Comparison of ENCODE assay signal across 7 cellular contexts in the genomic region with DNA sequence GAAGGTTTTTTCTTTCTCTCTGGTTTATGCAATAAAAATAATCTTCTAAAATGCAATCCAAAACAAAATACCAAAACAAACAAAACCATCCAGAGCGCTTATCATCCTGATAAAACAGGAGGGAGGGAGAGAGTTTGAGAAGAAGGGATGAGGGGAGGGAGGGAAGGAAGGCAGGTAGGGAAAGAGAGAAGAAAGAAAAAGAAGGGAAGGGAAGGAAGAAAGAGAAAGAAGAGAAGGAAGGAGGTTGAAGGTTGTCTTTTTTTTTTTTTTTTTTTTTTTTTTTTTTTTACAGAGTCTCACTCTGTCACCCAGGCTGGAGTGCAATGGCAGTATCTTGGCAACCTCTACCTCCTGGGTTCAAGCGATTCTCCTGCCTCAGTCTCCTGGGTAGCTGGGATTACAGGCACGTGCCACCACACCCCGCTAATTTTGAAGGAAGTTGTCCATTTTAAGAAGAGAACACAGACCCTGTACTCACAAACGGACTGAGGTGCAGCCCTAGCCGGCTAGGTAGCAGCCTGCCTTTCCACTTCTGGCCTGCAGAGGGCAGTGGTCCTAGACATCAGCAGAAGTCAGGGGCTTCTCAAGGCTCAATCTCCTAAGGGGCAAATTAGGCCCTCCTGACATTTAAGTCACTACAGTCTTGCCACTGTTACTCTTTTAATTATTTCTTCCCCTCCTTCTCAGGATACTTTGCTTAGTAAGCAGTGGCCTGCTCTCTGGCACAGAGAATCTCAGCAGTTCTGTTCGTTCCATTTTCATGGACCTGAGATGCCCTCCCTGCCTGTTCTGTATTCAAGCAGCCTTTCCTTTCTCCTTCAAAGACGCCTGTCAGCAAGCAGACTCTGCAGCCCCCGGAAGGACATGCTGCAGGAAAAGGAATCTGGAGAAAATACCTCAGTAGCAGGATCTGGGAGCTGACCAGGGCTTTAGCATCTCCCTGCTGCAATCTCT.
DNase-seq lines count a peak whose midpoint lies in the region; ATAC-seq, FAIRE-seq and TF ChIP-seq lines count a peak whose summit lies in the region.

No MANE protein-coding gene starts in this region.

- H3K27me3 ChIP-seq in WERI-Rb-1 (ENCODE audit: insufficient read depth, low read depth, severe bottlenecking) (no peaks in the 10 kb centered on the region), bronchial epithelial cell (ENCODE audit: control insufficient read depth, insufficient read depth, low read length) (no peaks in the 10 kb centered on the region), kidney epithelial cell (ENCODE audit: control insufficient read depth, insufficient read depth, low read length) (no peaks in the 10 kb centered on the region)

- DNase-seq in NCI-H1930 (lab: John Stamatoyannopoulos, UW) (peak; percentile 63 to 65), WERI-Rb-1 (peak; percentile 89), bronchial epithelial cell (ENCODE audit: low read depth) (peak; percentile 71), kidney epithelial cell (ENCODE audit: low read depth) (no peak)
- DNase-seq in stimulated activated CD4-positive, alpha-beta T cell treated with anti-CD3 and anti-CD28 coated beads, Interleukin-2, amount 100 ng/mL, for 48 hours, result peak; percentile 58 to 66

- TF ChIP-seq CTCF in WERI-Rb-1 (IDR thresholded peaks at IDR 0.05; ENCODE audit: low read depth, low read length), result peak; percentile 97
- TF ChIP-seq CTCF in bronchial epithelial cell (IDR thresholded peaks at IDR 0.05; ENCODE audit: insufficient read depth, low read length, severe bottlenecking), result peak; percentile 96
- peak; percentile 92 for TF ChIP-seq CTCF in kidney epithelial cell (IDR thresholded peaks at IDR 0.05; ENCODE audit: insufficient read depth, low read length, poor library complexity, severe bottlenecking)

- H3K27ac ChIP-seq in WERI-Rb-1, result peak overlapping the region; percentile 67

- no peak for FAIRE-seq in bronchial epithelial cell (lab: Jason Lieb, UNC)

- H3K9me3 ChIP-seq in WERI-Rb-1 (ENCODE audit: severe bottlenecking), result no peaks in the 10 kb centered on the region

- H3K4me3 ChIP-seq in WERI-Rb-1 (ENCODE audit: low read depth, low read length) (no peak overlapping the region), bronchial epithelial cell (ENCODE audit: low read depth, low read length) (no peak overlapping the region), kidney epithelial cell (ENCODE audit: low read depth, low read length) (no peak overlapping the region)

- peak; percentile 89 for ATAC-seq in GM18498 (IDR thresholded peaks at IDR 0.05; ENCODE audit: unreplicated experiment)
- ATAC-seq in HG02852 (IDR thresholded peaks at IDR 0.05; ENCODE audit: unreplicated experiment), result peak; percentile 75

- H3K36me3 ChIP-seq in WERI-Rb-1 (peaks cover 15% of the 10 kb centered on the region), bronchial epithelial cell (ENCODE audit: control insufficient read depth, insufficient read depth, low read length) (peaks cover 7% of the 10 kb centered on the region), kidney epithelial cell (ENCODE audit: control insufficient read depth, insufficient read depth, low read length) (no peaks in the 10 kb centered on the region)
